12 cellular contexts compared by ENCODE assay signal in the genomic region with DNA sequence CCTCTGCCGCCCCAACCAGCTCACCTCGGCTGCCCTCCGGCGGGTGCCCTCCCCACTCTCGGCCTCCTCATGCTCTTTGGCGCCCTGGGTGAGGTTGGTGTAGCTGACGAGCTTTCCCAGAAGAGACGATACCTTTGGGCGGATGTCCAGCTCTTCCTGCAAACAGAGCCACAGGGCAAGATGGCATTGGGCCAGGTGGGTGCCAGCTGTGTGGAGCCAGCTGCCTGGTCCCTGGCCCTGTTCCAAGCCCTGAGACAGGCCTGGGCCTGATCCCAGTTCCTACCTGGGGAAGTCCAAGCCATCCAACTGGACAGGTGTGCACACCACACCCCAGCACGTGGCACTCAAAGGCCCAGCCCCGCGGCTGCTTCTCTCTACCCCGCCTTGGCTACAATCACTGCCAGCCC. TPM values are rescaled to one million over a fixed set of nuclear protein-coding genes. Genes with fewer than 3 reads are reported as not detected.
DNase-seq lines count a peak whose midpoint lies in the region; ATAC-seq and TF ChIP-seq lines count a peak whose summit lies in the region.
"Had no signal": no experiment of that assay in that cellular context is flagged by ENCODE, and none has a peak within 500 bp of the region (broad histone marks: within the 10 kb centered on the region; RNA-seq: fewer than 3 reads in every experiment).

No MANE protein-coding gene starts in this region.

- TF ChIP-seq POLR2A in Peyer's patch (IDR thresholded peaks at IDR 0.05) (no peak), upper lobe of left lung (IDR thresholded peaks at IDR 0.05) (no peak)

- peak overlapping the region in 2 of 4 donors; percentile 33 to 34 for H3K27ac ChIP-seq in Peyer's patch
- peak overlapping the region; percentile 74 to 89 (median 83) for H3K27ac ChIP-seq in upper lobe of left lung

- H3K4me1 ChIP-seq in Peyer's patch, result peaks cover 0 to 51% (median under 1%) of the 10 kb centered on the region in 4 donors
- H3K4me1 ChIP-seq in upper lobe of left lung, result peaks cover 64 to 73% (median 67%) of the 10 kb centered on the region in 4 donors

- DNase-seq in NCI-H146 treated with DMSO at 0.1 percent for 48 hours (lab: John Stamatoyannopoulos, UW; ENCODE audit: unreplicated experiment) (peak; percentile 82), Peyer's patch (peak in 2 of 3 donors; percentile 75 to 85), left colon (peak; percentile 89 to 92), upper lobe of left lung (peak in 1 of 2 donors; percentile 82), progenitor cell of endocrine pancreas (ENCODE audit: low spot score, unreplicated experiment) (no peak)
- DNase-seq in stimulated activated CD4-positive, alpha-beta T cell treated with anti-CD3 and anti-CD28 coated beads, Interleukin-2, amount 100 ng/mL, for 24 hours, result no peak
- DNase-seq in activated T-cell treated with anti-CD3 and anti-CD28 coated beads, Interleukin-2, amount 50 U/mL, for 72 hours, result no peak
- DNase-seq: activated CD4-positive, CD25-positive, alpha-beta regulatory T cell treated with anti-CD3 and anti-CD28 coated beads, Interleukin-2, amount 50 U/mL, for 72 hours; activated naive CD4-positive, alpha-beta T cell treated with anti-CD3 and anti-CD28 coated beads for 36 hours; KG1 had no signal

- no peaks in the 10 kb centered on the region for H3K27me3 Mint-ChIP-seq in progenitor cell of endocrine pancreas
- H3K27me3 Mint-ChIP-seq in activated T-cell treated with anti-CD3 and anti-CD28 coated beads, Interleukin-2, amount 50 U/mL, for 72 hours (ENCODE audit: low read depth), result no peaks in the 10 kb centered on the region

- WGBS in upper lobe of left lung, 2 donors, result 63 to 76% methylated on average over 9 to 10 of the region's 13 CpGs

- peaks cover 15% of the 10 kb centered on the region for H3K36me3 Mint-ChIP-seq in progenitor cell of endocrine pancreas (ENCODE audit: insufficient read depth)
- peaks cover 2 to 8% of the 10 kb centered on the region in 2 donors for H3K36me3 Mint-ChIP-seq in activated T-cell treated with anti-CD3 and anti-CD28 coated beads, Interleukin-2, amount 50 U/mL, for 72 hours (ENCODE audit: insufficient read depth in 2 of 2)

- H3K36me3 ChIP-seq in Peyer's patch (peaks cover 0 to 28% (median 0%) of the 10 kb centered on the region in 3 donors), upper lobe of left lung (peaks cover 0 to 73% (median 45%) of the 10 kb centered on the region in 4 donors)

- intact Hi-C loops in left colon (cut with DNase I, micrococcal nuclease), result no loop called here

- no peaks in the 10 kb centered on the region for H3K9me3 Mint-ChIP-seq in progenitor cell of endocrine pancreas (ENCODE audit: low read depth)
- H3K9me3 Mint-ChIP-seq in activated T-cell treated with anti-CD3 and anti-CD28 coated beads, Interleukin-2, amount 50 U/mL, for 72 hours, result no peaks in the 10 kb centered on the region
- H3K9me3 Mint-ChIP-seq: activated naive CD4-positive, alpha-beta T cell treated with anti-CD3 and anti-CD28 coated beads for 36 hours; nephron had no signal

- H3K4me3 Mint-ChIP-seq in progenitor cell of endocrine pancreas (ENCODE audit: low read depth), result no peak overlapping the region
- H3K4me3 Mint-ChIP-seq in activated T-cell treated with anti-CD3 and anti-CD28 coated beads, Interleukin-2, amount 50 U/mL, for 72 hours, result no peak overlapping the region
- H3K4me3 Mint-ChIP-seq: activated naive CD4-positive, alpha-beta T cell treated with anti-CD3 and anti-CD28 coated beads for 36 hours; nephron had no signal

- no peak for TF ChIP-seq CTCF in Peyer's patch (IDR thresholded peaks at IDR 0.05)
- no peak for TF ChIP-seq CTCF in upper lobe of left lung (IDR thresholded peaks at IDR 0.05)
- no peak for TF ChIP-seq CTCF in progenitor cell of endocrine pancreas (IDR thresholded peaks at IDR 0.05; ENCODE audit: unreplicated experiment)

- no peak overlapping the region for H3K27ac Mint-ChIP-seq in progenitor cell of endocrine pancreas
- no peak overlapping the region for H3K27ac Mint-ChIP-seq in activated T-cell treated with anti-CD3 and anti-CD28 coated beads, Interleukin-2, amount 50 U/mL, for 72 hours
- H3K27ac Mint-ChIP-seq: activated naive CD4-positive, alpha-beta T cell treated with anti-CD3 and anti-CD28 coated beads for 36 hours; nephron had no signal

- peaks cover 12% of the 10 kb centered on the region for H3K4me1 Mint-ChIP-seq in progenitor cell of endocrine pancreas (ENCODE audit: low read depth)
- peaks cover 4% of the 10 kb centered on the region for H3K4me1 Mint-ChIP-seq in activated T-cell treated with anti-CD3 and anti-CD28 coated beads, Interleukin-2, amount 50 U/mL, for 72 hours (ENCODE audit: low read depth)

- H3K9me3 ChIP-seq in Peyer's patch (no peaks in the 10 kb centered on the region), upper lobe of left lung (no peaks in the 10 kb centered on the region)
- H3K9me3 ChIP-seq: vagina had no signal

- ATAC-seq in left colon (peak; percentile 91), upper lobe of left lung (ENCODE audit: low FRiP score in 2 of 2) (no peak)
- no peak for ATAC-seq in activated T-cell treated with anti-CD3 and anti-CD28 coated beads, Interleukin-2, amount 50 U/mL, for 72 hours (replicated peaks in 1 of 2)

- TF ChIP-seq EP300 in upper lobe of left lung (IDR thresholded peaks at IDR 0.05), result no peak

- H3K27me3 ChIP-seq in Peyer's patch (no peaks in the 10 kb centered on the region), upper lobe of left lung (no peaks in the 10 kb centered on the region)
- H3K27me3 ChIP-seq: vagina had no signal

- H3K4me3 ChIP-seq in Peyer's patch (no peak overlapping the region), upper lobe of left lung (no peak overlapping the region)
- H3K4me3 ChIP-seq: vagina had no signal

RNA-seq across cellular contexts. Expression of a gene that starts 6.9 kb away (rescaled TPM):
- 10 to 100 TPM; 10.7 to 83.3 (median 33.6) TPM for total RNA-seq in Peyer's patch
- 10 to 100 TPM; 12.0 to 16.9 TPM for total RNA-seq in left colon
- total RNA-seq in upper lobe of left lung, result 100 to 1,000 TPM in 3 of 6 donors, 10 to 100 TPM in 3; 54.6 to 276 (median 98.3) TPM
- 74.3 and 75.6 TPM in 2 replicates for total RNA-seq in progenitor cell of endocrine pancreas
- 10 to 100 TPM; 32.6 to 34.7 TPM for total RNA-seq in activated T-cell treated with anti-CD3 and anti-CD28 coated beads, Interleukin-2, amount 50 U/mL, for 72 hours

RNA-seq across cellular contexts. Expression of a gene that starts 17.6 kb away (rescaled TPM):
- total RNA-seq in Peyer's patch (10 to 100 TPM in 1 of 4 donors, 1 to 10 TPM in 3; 3.6 to 19.0 (median 4.6) TPM), left colon (1 to 10 TPM; 2.3 to 5.0 TPM), upper lobe of left lung (100 to 1,000 TPM in 1 of 6 donors, 10 to 100 TPM in 5; 21.9 to 117 (median 26.1) TPM), progenitor cell of endocrine pancreas (31.9 and 32.1 TPM in 2 replicates)
- 10 to 100 TPM; 12.3 to 20.1 TPM for total RNA-seq in activated T-cell treated with anti-CD3 and anti-CD28 coated beads, Interleukin-2, amount 50 U/mL, for 72 hours

RNA-seq across cellular contexts. Expression of a gene that starts 18.7 kb away (rescaled TPM):
- not detected for total RNA-seq in Peyer's patch
- total RNA-seq in left colon, result under 1 TPM in 1 of 2 donors, not detected in 1; 0.28 TPM
- 1 to 10 TPM in 1 of 6 donors, under 1 TPM in 3, not detected in 2; 0.15 to 1.0 (median 0.30) TPM for total RNA-seq in upper lobe of left lung
- total RNA-seq in progenitor cell of endocrine pancreas, result not detected in 2 replicates
- under 1 TPM; 0.12 to 0.16 TPM for total RNA-seq in activated T-cell treated with anti-CD3 and anti-CD28 coated beads, Interleukin-2, amount 50 U/mL, for 72 hours
- total RNA-seq: vagina had no signal

RNA-seq across cellular contexts. Expression of a gene that starts 24.9 kb away (rescaled TPM):
- total RNA-seq in Peyer's patch (100 to 1,000 TPM in 1 of 4 donors, 10 to 100 TPM in 3; 62.0 to 106 (median 79.9) TPM), left colon (100 to 1,000 TPM; 114 to 164 TPM), upper lobe of left lung (100 to 1,000 TPM in 1 of 6 donors, 10 to 100 TPM in 5; 48.2 to 106 (median 60.6) TPM), progenitor cell of endocrine pancreas (9.8 and 10.6 TPM in 2 replicates)
- total RNA-seq in activated T-cell treated with anti-CD3 and anti-CD28 coated beads, Interleukin-2, amount 50 U/mL, for 72 hours, result 100 to 1,000 TPM; 169 to 184 TPM

RNA-seq across cellular contexts. Expression of a gene that starts 29.9 kb away (rescaled TPM):
- 1 to 10 TPM; 2.4 to 5.3 (median 3.8) TPM for total RNA-seq in Peyer's patch
- 1 to 10 TPM in 1 of 2 donors, under 1 TPM in 1; 0.89 to 1.9 TPM for total RNA-seq in left colon
- 1 to 10 TPM; 1.6 to 4.2 (median 2.4) TPM for total RNA-seq in upper lobe of left lung
- total RNA-seq in progenitor cell of endocrine pancreas, result 0.57 and 2.2 TPM in 2 replicates
- 1 to 10 TPM; 4.2 to 5.0 TPM for total RNA-seq in activated T-cell treated with anti-CD3 and anti-CD28 coated beads, Interleukin-2, amount 50 U/mL, for 72 hours

Comparison
In these comparisons a context has a peak if more than half of its experiments do, and no peak if none do; other contexts are left out.
1. DNase-seq: peak in NCI-H146 treated with DMSO at 0.1 percent for 48 hours (single experiment), Peyer's patch (2 of 3) and left colon (2 of 2); none in progenitor cell of endocrine pancreas (single experiment), stimulated activated CD4-positive, alpha-beta T cell treated with anti-CD3 and anti-CD28 coated beads, Interleukin-2, amount 100 ng/mL, for 24 hours (0 of 2) and activated T-cell treated with anti-CD3 and anti-CD28 coated beads, Interleukin-2, amount 50 U/mL, for 72 hours (0 of 2).